8 cellular contexts compared by ENCODE assay signal in the genomic region with DNA sequence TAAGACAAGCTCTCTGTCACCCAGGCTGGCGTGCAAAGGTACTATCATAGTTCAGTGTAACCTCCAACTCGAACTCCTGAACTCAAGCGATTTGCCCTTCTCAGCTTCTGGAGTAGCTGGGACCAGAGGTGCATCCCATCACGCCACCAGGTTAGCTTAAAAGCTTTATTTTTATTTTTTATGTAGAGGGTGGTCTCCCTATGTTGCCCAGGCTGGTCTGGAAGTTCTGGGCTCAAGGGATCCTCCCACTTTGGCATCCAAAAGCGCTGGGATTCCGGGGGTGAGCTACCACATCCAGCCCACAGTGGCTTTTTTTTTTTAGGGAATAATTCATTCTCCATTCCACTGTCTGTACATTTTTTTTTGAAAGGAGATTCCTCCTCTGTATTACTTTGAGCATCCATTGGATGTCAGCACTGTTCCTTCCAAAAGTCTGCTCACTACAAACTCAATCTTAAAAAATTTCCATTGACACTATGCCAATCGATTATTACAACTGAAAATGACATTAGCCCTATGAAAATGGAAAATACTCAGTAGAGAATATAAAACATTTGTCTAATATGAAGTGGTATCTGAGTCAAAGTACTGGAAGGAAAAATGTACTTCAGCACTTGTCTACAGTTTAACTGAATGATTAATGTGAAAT. TPM values are rescaled to one million over a fixed set of nuclear protein-coding genes. Genes with fewer than 3 reads are reported as not detected.
DNase-seq lines count a peak whose midpoint lies in the region; ATAC-seq, FAIRE-seq and TF ChIP-seq lines count a peak whose summit lies in the region.

No MANE protein-coding gene starts in this region.

- peak; percentile 48 for TF ChIP-seq CTCF in AG09309 (IDR thresholded peaks at IDR 0.05; ENCODE audit: control insufficient read depth, insufficient read depth, low read depth, low read length, missing control alignments)
- peak; percentile 49 for TF ChIP-seq CTCF in endodermal cell (conservative IDR thresholded peaks at IDR 0.05)

- H3K27ac Mint-ChIP-seq in endodermal cell = peak overlapping the region; percentile 100
- H3K27ac Mint-ChIP-seq in natural killer cell treated with Interleukin-12 subunit alpha and Interleukin-12 subunit beta and Interleukin-15 and Interleukin-18, amount 100 ng/mL, for 72 hours = peak overlapping the region; percentile 97 to 98

- no peak overlapping the region for H3K27ac ChIP-seq in endodermal cell (ENCODE audit: low read depth, low read length)

- peak overlapping the region; percentile 100 for H3K9ac ChIP-seq in endodermal cell (ENCODE audit: extremely low read depth, low read length, poor library complexity, severe bottlenecking)

- no peak for DNase-seq in AG09309 (ENCODE audit: low read depth)
- DNase-seq in GM12891 (ENCODE audit: insufficient read length, low spot score) = no peak
- DNase-seq in RPMI8226 = peak; percentile 32
- no peak for DNase-seq in endodermal cell
- DNase-seq in natural killer cell treated with Interleukin-12 subunit alpha and Interleukin-12 subunit beta and Interleukin-15 and Interleukin-18, amount 100 ng/mL, for 72 hours (ENCODE audit: low spot score) = no peak
- DNase-seq in NCI-H524 treated with DMSO at 0.1 percent for 48 hours (lab: John Stamatoyannopoulos, UW) = no peak
- no peak for DNase-seq in HuH-7.5 (ENCODE audit: low spot score)

- H3K27me3 Mint-ChIP-seq in endodermal cell (ENCODE audit: insufficient read depth) = no peaks in the 10 kb centered on the region
- H3K27me3 Mint-ChIP-seq in natural killer cell treated with Interleukin-12 subunit alpha and Interleukin-12 subunit beta and Interleukin-15 and Interleukin-18, amount 100 ng/mL, for 72 hours = no peaks in the 10 kb centered on the region

- no peaks in the 10 kb centered on the region for H3K9me3 ChIP-seq in endodermal cell (ENCODE audit: control insufficient read depth, low read length)

- H3K36me3 Mint-ChIP-seq in endodermal cell (ENCODE audit: low read depth) = peaks cover 4% of the 10 kb centered on the region
- H3K36me3 Mint-ChIP-seq in natural killer cell treated with Interleukin-12 subunit alpha and Interleukin-12 subunit beta and Interleukin-15 and Interleukin-18, amount 100 ng/mL, for 72 hours = peaks cover 30% of the 10 kb centered on the region

- 70 to 97% methylated on average over 5 to 7 of the region's 7 CpGs for WGBS in endodermal cell (ENCODE audit: insufficient coverage in 1 of 2, insufficient read length in 1 of 2), 2 experiments

- H3K9me3 Mint-ChIP-seq in endodermal cell = no peaks in the 10 kb centered on the region
- no peaks in the 10 kb centered on the region for H3K9me3 Mint-ChIP-seq in natural killer cell treated with Interleukin-12 subunit alpha and Interleukin-12 subunit beta and Interleukin-15 and Interleukin-18, amount 100 ng/mL, for 72 hours

- no peaks in the 10 kb centered on the region for H3K27me3 ChIP-seq in endodermal cell (ENCODE audit: control insufficient read depth, insufficient read depth, low read length, poor library complexity, severe bottlenecking)

- peaks cover 33% of the 10 kb centered on the region for H3K4me1 Mint-ChIP-seq in endodermal cell
- peaks cover 43 to 69% of the 10 kb centered on the region in 2 donors for H3K4me1 Mint-ChIP-seq in natural killer cell treated with Interleukin-12 subunit alpha and Interleukin-12 subunit beta and Interleukin-15 and Interleukin-18, amount 100 ng/mL, for 72 hours (ENCODE audit: low read depth in 2 of 2)

- H3K36me3 ChIP-seq in endodermal cell (ENCODE audit: control insufficient read depth, insufficient read depth, low read length) = peaks cover 5% of the 10 kb centered on the region

- H3K4me3 ChIP-seq in AG09309 (ENCODE audit: control insufficient read depth, low read depth, low read length) (peak overlapping the region; percentile 87), endodermal cell (ENCODE audit: low read length) (peak overlapping the region; percentile 91)

- FAIRE-seq in GM12891 (lab: Jason Lieb, UNC) = peak; percentile 20

- 0 out of 2 replicates have a peak, but pooled peaks have one; percentile 18 for TF ChIP-seq POLR2A in GM12891 (IDR thresholded peaks at IDR 0.05; ENCODE audit: low read depth, low read length)

- peak overlapping the region; percentile 96 for H3K4me3 Mint-ChIP-seq in endodermal cell
- H3K4me3 Mint-ChIP-seq in natural killer cell treated with Interleukin-12 subunit alpha and Interleukin-12 subunit beta and Interleukin-15 and Interleukin-18, amount 100 ng/mL, for 72 hours = peak overlapping the region; percentile 97

- H3K4me1 ChIP-seq in endodermal cell (ENCODE audit: control insufficient read depth, insufficient read depth, low read length) = no peaks in the 10 kb centered on the region

- ATAC-seq in natural killer cell treated with Interleukin-12 subunit alpha and Interleukin-12 subunit beta and Interleukin-15 and Interleukin-18, amount 100 ng/mL, for 72 hours = no peak
- ATAC-seq in HG03565 (IDR thresholded peaks at IDR 0.05; ENCODE audit: unreplicated experiment) = no peak

TF ChIP-seq in GM12891, 5 proteins besides CTCF, POLR2A, EP300 and RAD21:
- no peak for TF ChIP-seq PAX5 (IDR thresholded peaks at IDR 0.05; ENCODE audit: insufficient read depth, low read length, severe bottlenecking)
- no peak for TF ChIP-seq POU2F2 (IDR thresholded peaks at IDR 0.05; ENCODE audit: low read depth, low read length)
- no peak for TF ChIP-seq SPI1 (IDR thresholded peaks at IDR 0.05; ENCODE audit: low read depth, low read length)
- TF ChIP-seq TAF1 (IDR thresholded peaks at IDR 0.05; ENCODE audit: low read depth, low read length) = no peak
- TF ChIP-seq POLR2AphosphoS5 (IDR thresholded peaks at IDR 0.05; ENCODE audit: low read depth, low read length) = no peak; the same call in 1 of the 2 replicates

RNA-seq across cellular contexts. Expression of a gene that starts 1.3 kb away (rescaled TPM):
- polyA plus RNA-seq in GM12891 (2012; ENCODE audit: low read depth, missing spikeins) = 158 TPM
- 1 to 10 TPM; 1.9 to 2.7 TPM for total RNA-seq in endodermal cell
- 3.5 TPM for polyA plus RNA-seq in endodermal cell (2013, experiment 1 of 2)
- 2.5 TPM for polyA plus RNA-seq in endodermal cell (2013, experiment 2 of 2)
- 100 to 1,000 TPM; 239 to 243 TPM for total RNA-seq in natural killer cell treated with Interleukin-12 subunit alpha and Interleukin-12 subunit beta and Interleukin-15 and Interleukin-18, amount 100 ng/mL, for 72 hours

RNA-seq across cellular contexts. Expression of a gene that starts 1.9 kb away (rescaled TPM):
- 22.5 TPM for polyA plus RNA-seq in GM12891 (2012; ENCODE audit: low read depth, missing spikeins)
- 10 to 100 TPM; 28.0 to 31.0 TPM for total RNA-seq in endodermal cell
- 39.4 TPM for polyA plus RNA-seq in endodermal cell (2013, experiment 1 of 2)
- polyA plus RNA-seq in endodermal cell (2013, experiment 2 of 2) = 39.0 TPM
- total RNA-seq in natural killer cell treated with Interleukin-12 subunit alpha and Interleukin-12 subunit beta and Interleukin-15 and Interleukin-18, amount 100 ng/mL, for 72 hours = 10 to 100 TPM; 52.9 to 54.3 TPM

RNA-seq across cellular contexts. Expression of a gene that starts 45.5 kb away (rescaled TPM):
- polyA plus RNA-seq in GM12891 (2012; ENCODE audit: low read depth, missing spikeins) = 1.2 TPM
- total RNA-seq in endodermal cell = 1 to 10 TPM; 1.7 to 3.7 TPM
- polyA plus RNA-seq in endodermal cell (2013, experiment 1 of 2) = 0.61 TPM
- polyA plus RNA-seq in endodermal cell (2013, experiment 2 of 2) = 0.83 TPM
- 1 to 10 TPM; 4.7 to 6.3 TPM for total RNA-seq in natural killer cell treated with Interleukin-12 subunit alpha and Interleukin-12 subunit beta and Interleukin-15 and Interleukin-18, amount 100 ng/mL, for 72 hours

Comparison
In these comparisons a context has a peak if more than half of its experiments do, and no peak if none do; other contexts are left out.
1. RNA of a gene that starts 1.3 kb away (total RNA-seq): 239 to 243 TPM in natural killer cell treated with Interleukin-12 subunit alpha and Interleukin-12 subunit beta and Interleukin-15 and Interleukin-18, amount 100 ng/mL, for 72 hours; 1.9 to 2.7 TPM in endodermal cell; every median in the first group is over 10 times any median in the second.